In genomic region chr18:68826111-68826510, GRCh38 we compare ENCODE assay signal across 20 cellular contexts. TPM values are rescaled to one million over a fixed set of nuclear protein-coding genes. Genes with fewer than 3 reads are reported as not detected.
DNase-seq lines count a peak whose midpoint lies in the region; ATAC-seq and TF ChIP-seq lines count a peak whose summit lies in the region.
"Had no signal": no experiment of that assay in that cellular context is flagged by ENCODE, and none has a peak within 500 bp of the region (broad histone marks: within the 10 kb centered on the region; RNA-seq: fewer than 3 reads in every experiment).

No MANE protein-coding gene starts in this region.

- H3K36me3 ChIP-seq in gastroesophageal sphincter, result no peaks in the 10 kb centered on the region
- H3K36me3 ChIP-seq: MG63, ovary had no signal

- no peaks in the 10 kb centered on the region for H3K27me3 ChIP-seq in gastroesophageal sphincter
- H3K27me3 ChIP-seq: MG63, ovary had no signal

- H3K27ac ChIP-seq in gastroesophageal sphincter, result no peak overlapping the region
- H3K27ac ChIP-seq: ovary had no signal

- TF ChIP-seq CTCF in gastroesophageal sphincter (IDR thresholded peaks at IDR 0.05), result no peak

- WGBS in gastroesophageal sphincter (ENCODE audit: low coverage in 1 of 2), 2 donors, result 69 to 86% methylated on average over 2 of the region's 3 CpGs

- no peak for TF ChIP-seq POLR2A in gastroesophageal sphincter (IDR thresholded peaks at IDR 0.05)

- TF ChIP-seq EP300 in gastroesophageal sphincter (IDR thresholded peaks at IDR 0.05), result no peak

- no peaks in the 10 kb centered on the region for H3K9me3 ChIP-seq in gastroesophageal sphincter
- H3K9me3 ChIP-seq: MG63, ovary had no signal

- no peak for ATAC-seq in Right ventricle myocardium superior (ENCODE audit: poor library complexity)
- no peak for ATAC-seq in left ventricle myocardium superior
- peak; percentile 43 for ATAC-seq in gastroesophageal sphincter
- ATAC-seq in GM19351 (IDR thresholded peaks at IDR 0.05; ENCODE audit: unreplicated experiment), result no peak
- ATAC-seq: activated T-cell treated with anti-CD3 and anti-CD28 coated beads, Interleukin-2, amount 50 U/mL, for 72 hours; natural killer cell; T-cell had no signal

- DNase-seq in Right ventricle myocardium superior (peak; percentile 30), left ventricle myocardium superior (no peak), RPMI7951 (ENCODE audit: low read depth) (peak; percentile 87), T-helper 2 cell (no peak), KG1 (lab: John Stamatoyannopoulos, UW) (no peak), activated gamma-delta T cell (lab: John Stamatoyannopoulos, UW) (no peak)
- DNase-seq: activated CD4-positive, alpha-beta T cell treated with anti-CD3 and anti-CD28 coated beads for 48 hours; activated T-cell treated with anti-CD3 and anti-CD28 coated beads, Interleukin-2, amount 50 U/mL, for 72 hours; C1 segment of cervical spinal cord; cerebellar nuclear complex; mesenchymal stem cell; MG63; natural killer cell; NCI-H2171; NCI-H524 treated with DMSO at 0.1 percent for 48 hours; ovary; stimulated activated CD4-positive, alpha-beta T cell treated with anti-CD3 and anti-CD28 coated beads, Interleukin-15, amount 100 ng/mL, for 24 hours; T-cell had no signal

- no peak overlapping the region for H3K4me3 ChIP-seq in gastroesophageal sphincter
- H3K4me3 ChIP-seq: MG63, ovary had no signal

- H3K4me1 ChIP-seq in gastroesophageal sphincter, result no peaks in the 10 kb centered on the region

- intact Hi-C loops in Right ventricle myocardium superior (cut with DNase I), result no loop called here
- intact Hi-C loops in left ventricle myocardium superior (cut with micrococcal nuclease), result no loop called here

RNA-seq across cellular contexts. Expression of gene CCDC102B, which starts 28.2 kb away (rescaled TPM):
- total RNA-seq in Right ventricle myocardium superior (4.4 TPM), left ventricle myocardium superior (4.9 TPM), gastroesophageal sphincter (10 to 100 TPM in 1 of 4 donors, 1 to 10 TPM in 3; 3.8 to 15.1 (median 4.9) TPM)
- 7.5 and 10.1 TPM in 2 replicates for total RNA-seq in RPMI7951 (2014; rRNA removed; shearing (Covaris generic))

Comparison
In these comparisons a context has a peak if more than half of its experiments do, and no peak if none do; other contexts are left out.
1. DNase-seq: peak in Right ventricle myocardium superior (single experiment) and RPMI7951 (single experiment); none in left ventricle myocardium superior (single experiment), T-helper 2 cell (0 of 5), KG1 (single experiment) and activated gamma-delta T cell (single experiment).